Comparison of ENCODE assay signal across 8 cellular contexts in genomic region chr2:133844214-133844892, GRCh38.
DNase-seq lines count a peak whose midpoint lies in the region; ATAC-seq and TF ChIP-seq lines count a peak whose summit lies in the region.

No MANE protein-coding gene starts in this region.

- H3K27me3 Mint-ChIP-seq in neural progenitor cell (ENCODE audit: insufficient read depth, low read depth) = peaks cover 4% of the 10 kb centered on the region

- no peak overlapping the region for H3K4me3 Mint-ChIP-seq in neural progenitor cell

- H4K20me1 ChIP-seq in neural progenitor cell (ENCODE audit: low read depth) = no peaks in the 10 kb centered on the region

- H3K27ac Mint-ChIP-seq in neural progenitor cell = peak overlapping the region; percentile 78

- no peaks in the 10 kb centered on the region for H3K9me3 Mint-ChIP-seq in neural progenitor cell

- peaks cover 22% of the 10 kb centered on the region for H3K4me1 Mint-ChIP-seq in neural progenitor cell

- H3K4me3 ChIP-seq in BJ (ENCODE audit: low read depth, low read length) (no peak overlapping the region), fibroblast of mammary gland (ENCODE audit: control insufficient read depth, low read depth, low read length) (no peak overlapping the region), neural progenitor cell (no peak overlapping the region)

- DNase-seq in BJ (ENCODE audit: low read depth) (peak; percentile 9), HPDE6-E6E7 (ENCODE audit: extremely low spot score) (peak; percentile 82), OCI-M1 (lab: John Stamatoyannopoulos, UW) (peak; percentile 64), activated T-cell treated with anti-CD3 and anti-CD28 coated beads for 48 hours (ENCODE audit: low read depth) (peak; percentile 22), fibroblast of mammary gland (ENCODE audit: low read depth) (peak; percentile 72), neural progenitor cell (ENCODE audit: low spot score) (peak; percentile 86), superior temporal gyrus (ENCODE audit: extremely low spot score) (peak; percentile 89)

- no peaks in the 10 kb centered on the region for H3F3A ChIP-seq in neural progenitor cell (ENCODE audit: low read depth)

- CTCF ChIA-PET in BJ (lab: Yijun Ruan, JAX) = interaction anchor here (0.6 to 5.0 kb wide), 46 partner anchors 9 to 1495 kb away, joined by 3 to 25 read pairs (median 4); no protein-coding TSS in a partner anchor

- no peaks in the 10 kb centered on the region for H3K4me1 ChIP-seq in neural progenitor cell

- no peaks in the 10 kb centered on the region for H3K27me3 ChIP-seq in BJ (ENCODE audit: control insufficient read depth, insufficient read depth, low read length)
- H3K27me3 ChIP-seq in neural progenitor cell = no peaks in the 10 kb centered on the region

- no peaks in the 10 kb centered on the region for H3K79me2 ChIP-seq in neural progenitor cell (ENCODE audit: low read depth)

- no peaks in the 10 kb centered on the region for H3K36me3 Mint-ChIP-seq in neural progenitor cell

- peak; percentile 90 for TF ChIP-seq CTCF in BJ (IDR thresholded peaks at IDR 0.05; ENCODE audit: insufficient read depth, low read depth, low read length)
- peak; percentile 87 for TF ChIP-seq CTCF in fibroblast of mammary gland (conservative IDR thresholded peaks at IDR 0.05; ENCODE audit: control insufficient read depth, insufficient read depth, low read depth, low read length)
- peak; percentile 96 for TF ChIP-seq CTCF in neural progenitor cell (IDR thresholded peaks at IDR 0.05)

- no peaks in the 10 kb centered on the region for H3K9me3 ChIP-seq in neural progenitor cell (ENCODE audit: low read depth)

- H3K4me2 ChIP-seq in neural progenitor cell = no peak overlapping the region

- peak; percentile 82 for ATAC-seq in GM18909 (IDR thresholded peaks at IDR 0.05; ENCODE audit: poor library complexity, unreplicated experiment)

- H3K27ac ChIP-seq in neural progenitor cell = no peak overlapping the region

- H3K36me3 ChIP-seq in BJ (ENCODE audit: control insufficient read depth, insufficient read depth, low read length) = no peaks in the 10 kb centered on the region
- H3K36me3 ChIP-seq in neural progenitor cell = no peaks in the 10 kb centered on the region

- POLR2A ChIA-PET in BJ (lab: Charles Lee) = interaction anchor here (0.6 kb wide), 2 partner anchors 17 to 339 kb away, joined by 3 read pairs; no protein-coding TSS in a partner anchor

- no peak overlapping the region for H2AFZ ChIP-seq in neural progenitor cell (replicated peaks)

- H3K9ac ChIP-seq in neural progenitor cell = no peak overlapping the region

Comparison
In these comparisons a context has a peak if more than half of its experiments do, and no peak if none do; other contexts are left out.
1. DNase-seq: peak in every context shown above with its lines; median percentile 89 in superior temporal gyrus; 86 in neural progenitor cell; 82 in HPDE6-E6E7; 72 in fibroblast of mammary gland; 64 in OCI-M1; 22 in activated T-cell treated with anti-CD3 and anti-CD28 coated beads for 48 hours; 9 in BJ.